ENCODE assay signal across 10 cellular contexts in the genomic region with DNA sequence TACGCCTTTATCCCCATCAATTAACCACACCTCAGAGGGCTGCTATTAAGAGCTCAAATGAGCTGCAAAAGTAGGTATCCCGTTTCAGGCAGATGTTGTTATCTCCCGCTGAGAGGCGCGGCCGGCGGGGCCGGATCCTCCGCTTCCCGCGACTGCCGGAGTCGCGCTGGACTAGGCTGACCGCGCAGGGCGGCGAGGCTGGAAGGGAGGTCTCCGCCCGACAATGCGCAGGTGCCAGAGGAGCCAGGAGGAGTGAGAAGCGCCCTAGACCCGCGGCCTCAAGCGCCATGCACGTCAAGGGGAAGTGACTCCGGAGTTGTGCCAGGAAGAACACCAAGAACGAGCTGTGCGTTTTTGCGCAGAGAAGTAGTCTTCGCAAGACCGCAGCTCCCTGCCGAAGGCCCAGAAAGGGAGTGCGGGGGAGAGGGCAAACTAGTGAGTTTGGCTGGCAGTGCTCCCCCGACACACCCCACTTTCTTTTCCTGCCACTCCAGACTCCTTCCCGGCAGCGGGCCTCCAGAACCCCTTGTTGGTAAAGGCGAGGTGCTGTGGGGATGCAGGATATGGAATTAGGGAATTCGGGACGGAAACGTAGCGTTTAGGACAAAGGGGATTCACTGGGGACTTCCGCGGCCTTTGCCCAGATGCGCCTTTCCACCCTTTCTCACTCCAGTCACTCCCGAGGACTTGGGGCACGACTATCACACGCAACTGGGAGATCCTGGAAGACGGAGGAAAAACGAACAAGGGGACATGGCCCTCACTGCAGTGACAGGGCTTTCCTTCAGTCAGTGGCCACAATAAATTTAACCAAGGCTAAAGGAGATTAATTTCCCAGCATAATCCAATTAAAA. TPM values are rescaled to one million over a fixed set of nuclear protein-coding genes. Genes with fewer than 3 reads are reported as not detected.
A peak's percentile ranks its signal among the peaks of the same experiment; 100 is the strongest.
DNase-seq lines count a peak whose midpoint lies in the region; ATAC-seq and TF ChIP-seq lines count a peak whose summit lies in the region.
"Had no signal": no experiment of that assay in that cellular context is flagged by ENCODE, and none has a peak within 500 bp of the region (broad histone marks: within the 10 kb centered on the region; RNA-seq: fewer than 3 reads in every experiment).

No MANE protein-coding gene starts in this region.

- no peak overlapping the region for H3K27ac Mint-ChIP-seq in natural killer cell

- DNase-seq in A673 (ENCODE audit: low spot score) (no peak), dorsolateral prefrontal cortex (peak in 1 of 10 donors; percentile 46), lung microvascular endothelial cell (ENCODE audit: low read depth in 2 of 2) (peak; percentile 68 to 75), natural killer cell (no peak)
- DNase-seq in stimulated activated CD4-positive, alpha-beta T cell treated with anti-CD3 and anti-CD28 coated beads, Interleukin-4, amount 100 ng/mL, for 24 hours = no peak
- DNase-seq: CD8-positive, alpha-beta memory T cell had no signal

- H3K4me3 Mint-ChIP-seq in natural killer cell = no peak overlapping the region

- no TSS peak for BruUV-seq in A673 (replicated peaks; lab: Mats Ljungman, UMichigan)

- no peaks in the 10 kb centered on the region for H3K4me1 ChIP-seq in A673 (ENCODE audit: insufficient read depth, low read length, poor library complexity, severe bottlenecking)
- peaks cover 31% of the 10 kb centered on the region for H3K4me1 ChIP-seq in HUES6 (ENCODE audit: control insufficient read depth, insufficient read depth, low read length)

- no peaks in the 10 kb centered on the region for H3K9me3 ChIP-seq in A673 (ENCODE audit: low read depth, low read length, poor library complexity, severe bottlenecking)
- H3K9me3 ChIP-seq in HUES6 (ENCODE audit: control insufficient read depth, insufficient read depth, low read depth, low read length) = no peaks in the 10 kb centered on the region
- H3K9me3 ChIP-seq: upper lobe of left lung had no signal

- no peaks in the 10 kb centered on the region for H3K36me3 ChIP-seq in A673 (ENCODE audit: insufficient read depth, low read length, poor library complexity, severe bottlenecking)
- H3K36me3 ChIP-seq in HUES6 (ENCODE audit: control insufficient read depth, insufficient read depth, low read length) = no peaks in the 10 kb centered on the region
- H3K36me3 ChIP-seq: upper lobe of left lung had no signal

- CTCF ChIA-PET in A673 (lab: Charles Lee) = no interaction called here

- H3K4me3 ChIP-seq in A673 (ENCODE audit: low read depth, low read length, poor library complexity, severe bottlenecking) (peak overlapping the region; percentile 26), HUES6 (ENCODE audit: low read depth, low read length) (peak overlapping the region; percentile 64), dorsolateral prefrontal cortex (peak overlapping the region in 56 of 59 donors; percentile 11 to 90 (median 46))
- H3K4me3 ChIP-seq: upper lobe of left lung had no signal

- H3K4me1 Mint-ChIP-seq in natural killer cell = peaks cover 23 to 30% of the 10 kb centered on the region in 2 donors

- no peaks in the 10 kb centered on the region for H3K36me3 Mint-ChIP-seq in natural killer cell

- H3K27ac ChIP-seq in A673 (ENCODE audit: low read depth, low read length, poor library complexity, severe bottlenecking) = no peak overlapping the region
- H3K27ac ChIP-seq in HUES6 (ENCODE audit: low read depth, low read length) = no peak overlapping the region
- H3K27ac ChIP-seq in dorsolateral prefrontal cortex = peak overlapping the region in 57 of 59 donors; percentile 23 to 100 (median 87)

- H3K27me3 Mint-ChIP-seq in natural killer cell (ENCODE audit: low read depth in 2 of 2) = peaks cover 86 to 93% of the 10 kb centered on the region in 2 donors

- POLR2A ChIA-PET in A673 (lab: Charles Lee; ENCODE audit: low non-redundant PET) = no interaction called here

- ATAC-seq in GM18502 (IDR thresholded peaks at IDR 0.05; ENCODE audit: poor library complexity, unreplicated experiment) (no peak), GM21529 (IDR thresholded peaks at IDR 0.05; ENCODE audit: unreplicated experiment) (no peak), natural killer cell (no peak)

- no peak for TF ChIP-seq CTCF in A673 (conservative IDR thresholded peaks at IDR 0.05; ENCODE audit: low read depth, low read length)
- TF ChIP-seq CTCF in dorsolateral prefrontal cortex (IDR thresholded peaks at IDR 0.05 in 54 of 56, conservative IDR thresholded peaks at IDR 0.05 in 2 of 56; ENCODE audit: low read depth in 1 of 56, partially characterized antibody in 56 of 56) = no peak
- TF ChIP-seq CTCF in natural killer cell (IDR thresholded peaks at IDR 0.05) = no peak

- intact Hi-C loops in A673 (cut with micrococcal nuclease; ENCODE audit: unreplicated experiment) = loop anchor here (5.0 kb wide), 1 partner anchor 666 kb away; no protein-coding TSS in a partner anchor
- intact Hi-C loops in dorsolateral prefrontal cortex (cut with DNase I) = loop anchor here in 1 of 2 donors (10.0 kb wide), 2 partner anchors 658 to 888 kb away; no protein-coding TSS in a partner anchor
- intact Hi-C loops in natural killer cell (cut with micrococcal nuclease) = no loop called here

- H3K9ac ChIP-seq in HUES6 (ENCODE audit: low read length) = no peak overlapping the region

- H3K9me3 Mint-ChIP-seq in natural killer cell = no peaks in the 10 kb centered on the region

- H3K27me3 ChIP-seq in A673 (replicated peaks; ENCODE audit: insufficient read depth, low read depth, low read length, poor library complexity) (peaks cover 49% of the 10 kb centered on the region), HUES6 (ENCODE audit: control insufficient read depth, insufficient read depth, low read length) (peaks cover 100% of the 10 kb centered on the region), dorsolateral prefrontal cortex (peaks cover 0 to 57% (median 4%) of the 10 kb centered on the region in 45 donors)

RNA-seq across cellular contexts. Expression of a gene that starts 8.0 kb away (rescaled TPM):
- total RNA-seq in A673 (2021) (1.8 and 2.3 TPM in 2 replicates), dorsolateral prefrontal cortex (100 to 1,000 TPM in 43 of 120 experiments, 10 to 100 TPM in 77; 42.2 to 125 (median 96.4) TPM), lung microvascular endothelial cell (16.1 and 29.8 TPM in 2 replicates), natural killer cell (not detected)
- total RNA-seq: CD8-positive, alpha-beta memory T cell had no signal

RNA-seq across cellular contexts. Expression of a gene that starts 10.0 kb away (rescaled TPM):
- total RNA-seq in A673 (2021) = 3.0 and 3.5 TPM in 2 replicates
- total RNA-seq in dorsolateral prefrontal cortex = 100 to 1,000 TPM in 56 of 120 experiments, 10 to 100 TPM in 64; 46.1 to 145 (median 98.5) TPM
- total RNA-seq in lung microvascular endothelial cell = 30.5 and 118 TPM in 2 replicates
- total RNA-seq in natural killer cell = not detected
- total RNA-seq: CD8-positive, alpha-beta memory T cell had no signal

Comparison
In these comparisons a context has a peak if more than half of its experiments do, and no peak if none do; other contexts are left out.
1. DNase-seq: peak in lung microvascular endothelial cell (2 of 2); none in A673 (single experiment), stimulated activated CD4-positive, alpha-beta T cell treated with anti-CD3 and anti-CD28 coated beads, Interleukin-4, amount 100 ng/mL, for 24 hours (single experiment) and natural killer cell (single experiment).
2. H3K27ac ChIP-seq: peak in dorsolateral prefrontal cortex (57 of 59); none in A673 (single experiment) and HUES6 (single experiment).
3. Peak in every context shown above with its lines, with median percentiles within 50 percentile points of each other: H3K4me3 ChIP-seq.